1 cellular context compared by ENCODE assay signal in the genomic region with DNA sequence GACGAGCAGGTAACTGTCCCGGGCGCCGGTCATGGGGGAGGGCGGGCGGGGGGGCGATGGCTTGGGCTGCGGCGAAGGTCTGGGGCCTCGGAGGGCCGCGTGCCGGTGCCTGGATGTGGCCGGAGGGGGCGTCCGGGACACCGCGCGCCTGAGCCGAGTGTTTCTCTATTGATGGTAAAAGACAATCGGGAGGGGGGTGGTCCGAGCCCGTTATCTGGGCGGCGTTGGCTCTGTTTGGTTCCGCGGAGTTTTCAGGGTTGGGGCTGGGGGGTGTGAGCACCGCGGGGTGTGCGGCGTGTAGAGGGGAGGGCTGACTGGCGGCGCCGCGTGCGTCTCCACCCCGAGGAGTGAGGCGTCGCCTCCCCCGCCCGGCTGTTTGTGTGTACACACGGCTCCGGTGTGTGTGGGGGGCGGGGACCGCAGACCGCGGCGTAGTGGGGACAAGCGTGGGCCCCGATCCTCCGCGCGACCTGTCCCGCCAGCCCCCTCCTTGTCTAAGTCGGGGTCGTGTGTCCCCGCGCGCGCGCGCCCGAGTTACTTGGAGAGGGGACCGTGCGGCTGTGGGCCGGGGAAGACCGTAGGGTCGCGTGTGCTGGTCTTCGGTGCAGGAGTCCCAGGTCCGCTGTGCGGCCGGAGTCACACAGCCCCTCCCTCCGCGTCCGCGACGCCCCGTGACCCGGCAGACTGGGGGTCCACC.
TF ChIP-seq lines count a peak whose summit lies in the region.

No MANE protein-coding gene starts in this region.

TF ChIP-seq in K562, 482 proteins besides CTCF, POLR2A, EP300 and RAD21 (continued from another document and continues in another):
- TF ChIP-seq, protein P1, sequence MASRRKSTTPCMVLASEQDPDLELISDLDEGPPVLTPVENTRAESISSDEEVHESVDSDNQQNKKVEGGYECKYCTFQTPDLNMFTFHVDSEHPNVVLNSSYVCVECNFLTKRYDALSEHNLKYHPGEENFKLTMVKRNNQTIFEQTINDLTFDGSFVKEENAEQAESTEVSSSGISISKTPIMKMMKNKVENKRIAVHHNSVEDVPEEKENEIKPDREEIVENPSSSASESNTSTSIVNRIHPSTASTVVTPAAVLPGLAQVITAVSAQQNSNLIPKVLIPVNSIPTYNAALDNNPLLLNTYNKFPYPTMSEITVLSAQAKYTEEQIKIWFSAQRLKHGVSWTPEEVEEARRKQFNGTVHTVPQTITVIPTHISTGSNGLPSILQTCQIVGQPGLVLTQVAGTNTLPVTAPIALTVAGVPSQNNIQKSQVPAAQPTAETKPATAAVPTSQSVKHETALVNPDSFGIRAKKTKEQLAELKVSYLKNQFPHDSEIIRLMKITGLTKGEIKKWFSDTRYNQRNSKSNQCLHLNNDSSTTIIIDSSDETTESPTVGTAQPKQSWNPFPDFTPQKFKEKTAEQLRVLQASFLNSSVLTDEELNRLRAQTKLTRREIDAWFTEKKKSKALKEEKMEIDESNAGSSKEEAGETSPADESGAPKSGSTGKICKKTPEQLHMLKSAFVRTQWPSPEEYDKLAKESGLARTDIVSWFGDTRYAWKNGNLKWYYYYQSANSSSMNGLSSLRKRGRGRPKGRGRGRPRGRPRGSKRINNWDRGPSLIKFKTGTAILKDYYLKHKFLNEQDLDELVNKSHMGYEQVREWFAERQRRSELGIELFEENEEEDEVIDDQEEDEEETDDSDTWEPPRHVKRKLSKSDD (conservative IDR thresholded peaks at IDR 0.05; ENCODE audit: low read length): no peak
- TF ChIP-seq TCF7L2 (IDR thresholded peaks at IDR 0.05; ENCODE audit: low read depth, low read length): no peak
- TF ChIP-seq BMI1 (IDR thresholded peaks at IDR 0.05; ENCODE audit: low read length): no peak
- TF ChIP-seq, protein P2, sequence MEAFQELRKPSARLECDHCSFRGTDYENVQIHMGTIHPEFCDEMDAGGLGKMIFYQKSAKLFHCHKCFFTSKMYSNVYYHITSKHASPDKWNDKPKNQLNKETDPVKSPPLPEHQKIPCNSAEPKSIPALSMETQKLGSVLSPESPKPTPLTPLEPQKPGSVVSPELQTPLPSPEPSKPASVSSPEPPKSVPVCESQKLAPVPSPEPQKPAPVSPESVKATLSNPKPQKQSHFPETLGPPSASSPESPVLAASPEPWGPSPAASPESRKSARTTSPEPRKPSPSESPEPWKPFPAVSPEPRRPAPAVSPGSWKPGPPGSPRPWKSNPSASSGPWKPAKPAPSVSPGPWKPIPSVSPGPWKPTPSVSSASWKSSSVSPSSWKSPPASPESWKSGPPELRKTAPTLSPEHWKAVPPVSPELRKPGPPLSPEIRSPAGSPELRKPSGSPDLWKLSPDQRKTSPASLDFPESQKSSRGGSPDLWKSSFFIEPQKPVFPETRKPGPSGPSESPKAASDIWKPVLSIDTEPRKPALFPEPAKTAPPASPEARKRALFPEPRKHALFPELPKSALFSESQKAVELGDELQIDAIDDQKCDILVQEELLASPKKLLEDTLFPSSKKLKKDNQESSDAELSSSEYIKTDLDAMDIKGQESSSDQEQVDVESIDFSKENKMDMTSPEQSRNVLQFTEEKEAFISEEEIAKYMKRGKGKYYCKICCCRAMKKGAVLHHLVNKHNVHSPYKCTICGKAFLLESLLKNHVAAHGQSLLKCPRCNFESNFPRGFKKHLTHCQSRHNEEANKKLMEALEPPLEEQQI (IDR thresholded peaks at IDR 0.05): no peak
- TF ChIP-seq PHB2 (IDR thresholded peaks at IDR 0.05; ENCODE audit: low read depth): no peak
- no peak for TF ChIP-seq ATF7 (IDR thresholded peaks at IDR 0.05)
- no peak for TF ChIP-seq NEUROD1 (IDR thresholded peaks at IDR 0.05; ENCODE audit: borderline replicate concordance, low read depth, low read length, partially characterized antibody)
- TF ChIP-seq, protein P3, sequence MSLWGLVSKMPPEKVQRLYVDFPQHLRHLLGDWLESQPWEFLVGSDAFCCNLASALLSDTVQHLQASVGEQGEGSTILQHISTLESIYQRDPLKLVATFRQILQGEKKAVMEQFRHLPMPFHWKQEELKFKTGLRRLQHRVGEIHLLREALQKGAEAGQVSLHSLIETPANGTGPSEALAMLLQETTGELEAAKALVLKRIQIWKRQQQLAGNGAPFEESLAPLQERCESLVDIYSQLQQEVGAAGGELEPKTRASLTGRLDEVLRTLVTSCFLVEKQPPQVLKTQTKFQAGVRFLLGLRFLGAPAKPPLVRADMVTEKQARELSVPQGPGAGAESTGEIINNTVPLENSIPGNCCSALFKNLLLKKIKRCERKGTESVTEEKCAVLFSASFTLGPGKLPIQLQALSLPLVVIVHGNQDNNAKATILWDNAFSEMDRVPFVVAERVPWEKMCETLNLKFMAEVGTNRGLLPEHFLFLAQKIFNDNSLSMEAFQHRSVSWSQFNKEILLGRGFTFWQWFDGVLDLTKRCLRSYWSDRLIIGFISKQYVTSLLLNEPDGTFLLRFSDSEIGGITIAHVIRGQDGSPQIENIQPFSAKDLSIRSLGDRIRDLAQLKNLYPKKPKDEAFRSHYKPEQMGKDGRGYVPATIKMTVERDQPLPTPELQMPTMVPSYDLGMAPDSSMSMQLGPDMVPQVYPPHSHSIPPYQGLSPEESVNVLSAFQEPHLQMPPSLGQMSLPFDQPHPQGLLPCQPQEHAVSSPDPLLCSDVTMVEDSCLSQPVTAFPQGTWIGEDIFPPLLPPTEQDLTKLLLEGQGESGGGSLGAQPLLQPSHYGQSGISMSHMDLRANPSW (CRISPR knock-in tag; IDR thresholded peaks at IDR 0.05): no peak
- no peak for TF ChIP-seq PTRF (tag; IDR thresholded peaks at IDR 0.05)
- TF ChIP-seq, protein P4, sequence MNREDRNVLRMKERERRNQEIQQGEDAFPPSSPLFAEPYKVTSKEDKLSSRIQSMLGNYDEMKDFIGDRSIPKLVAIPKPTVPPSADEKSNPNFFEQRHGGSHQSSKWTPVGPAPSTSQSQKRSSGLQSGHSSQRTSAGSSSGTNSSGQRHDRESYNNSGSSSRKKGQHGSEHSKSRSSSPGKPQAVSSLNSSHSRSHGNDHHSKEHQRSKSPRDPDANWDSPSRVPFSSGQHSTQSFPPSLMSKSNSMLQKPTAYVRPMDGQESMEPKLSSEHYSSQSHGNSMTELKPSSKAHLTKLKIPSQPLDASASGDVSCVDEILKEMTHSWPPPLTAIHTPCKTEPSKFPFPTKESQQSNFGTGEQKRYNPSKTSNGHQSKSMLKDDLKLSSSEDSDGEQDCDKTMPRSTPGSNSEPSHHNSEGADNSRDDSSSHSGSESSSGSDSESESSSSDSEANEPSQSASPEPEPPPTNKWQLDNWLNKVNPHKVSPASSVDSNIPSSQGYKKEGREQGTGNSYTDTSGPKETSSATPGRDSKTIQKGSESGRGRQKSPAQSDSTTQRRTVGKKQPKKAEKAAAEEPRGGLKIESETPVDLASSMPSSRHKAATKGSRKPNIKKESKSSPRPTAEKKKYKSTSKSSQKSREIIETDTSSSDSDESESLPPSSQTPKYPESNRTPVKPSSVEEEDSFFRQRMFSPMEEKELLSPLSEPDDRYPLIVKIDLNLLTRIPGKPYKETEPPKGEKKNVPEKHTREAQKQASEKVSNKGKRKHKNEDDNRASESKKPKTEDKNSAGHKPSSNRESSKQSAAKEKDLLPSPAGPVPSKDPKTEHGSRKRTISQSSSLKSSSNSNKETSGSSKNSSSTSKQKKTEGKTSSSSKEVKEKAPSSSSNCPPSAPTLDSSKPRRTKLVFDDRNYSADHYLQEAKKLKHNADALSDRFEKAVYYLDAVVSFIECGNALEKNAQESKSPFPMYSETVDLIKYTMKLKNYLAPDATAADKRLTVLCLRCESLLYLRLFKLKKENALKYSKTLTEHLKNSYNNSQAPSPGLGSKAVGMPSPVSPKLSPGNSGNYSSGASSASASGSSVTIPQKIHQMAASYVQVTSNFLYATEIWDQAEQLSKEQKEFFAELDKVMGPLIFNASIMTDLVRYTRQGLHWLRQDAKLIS (CRISPR knock-in tag; IDR thresholded peaks at IDR 0.05): 0 out of 2 replicates have a peak, but pooled peaks have one; percentile 29
- TF ChIP-seq POLR2G (IDR thresholded peaks at IDR 0.05; ENCODE audit: low read depth, low read length): peak; percentile 71; the same call in 1 of the 2 replicates
- 0 out of 2 replicates have a peak, but pooled peaks have one; percentile 31 for TF ChIP-seq PHF8 (IDR thresholded peaks at IDR 0.05; ENCODE audit: borderline replicate concordance, low read length)
- TF ChIP-seq MCM5 (IDR thresholded peaks at IDR 0.05; ENCODE audit: low read depth): no peak
- no peak for TF ChIP-seq ETV5 (CRISPR knock-in tag; IDR thresholded peaks at IDR 0.05; ENCODE audit: low read depth)
- TF ChIP-seq ZNF431 (CRISPR knock-in tag; IDR thresholded peaks at IDR 0.05): 0 out of 2 replicates have a peak, but pooled peaks have one; percentile 28
- no peak for TF ChIP-seq SAFB2 (IDR thresholded peaks at IDR 0.05; ENCODE audit: borderline replicate concordance, low read depth, low read length, severe bottlenecking)
- TF ChIP-seq ZNF785 (CRISPR knock-in tag; IDR thresholded peaks at IDR 0.05): no peak
- TF ChIP-seq GATAD2A (IDR thresholded peaks at IDR 0.05): no peak
- TF ChIP-seq BCOR (IDR thresholded peaks at IDR 0.05): 0 out of 2 replicates have a peak, but pooled peaks have one; percentile 15
- TF ChIP-seq CEBPB (tag; IDR thresholded peaks at IDR 0.05): no peak
- TF ChIP-seq, protein P5, sequence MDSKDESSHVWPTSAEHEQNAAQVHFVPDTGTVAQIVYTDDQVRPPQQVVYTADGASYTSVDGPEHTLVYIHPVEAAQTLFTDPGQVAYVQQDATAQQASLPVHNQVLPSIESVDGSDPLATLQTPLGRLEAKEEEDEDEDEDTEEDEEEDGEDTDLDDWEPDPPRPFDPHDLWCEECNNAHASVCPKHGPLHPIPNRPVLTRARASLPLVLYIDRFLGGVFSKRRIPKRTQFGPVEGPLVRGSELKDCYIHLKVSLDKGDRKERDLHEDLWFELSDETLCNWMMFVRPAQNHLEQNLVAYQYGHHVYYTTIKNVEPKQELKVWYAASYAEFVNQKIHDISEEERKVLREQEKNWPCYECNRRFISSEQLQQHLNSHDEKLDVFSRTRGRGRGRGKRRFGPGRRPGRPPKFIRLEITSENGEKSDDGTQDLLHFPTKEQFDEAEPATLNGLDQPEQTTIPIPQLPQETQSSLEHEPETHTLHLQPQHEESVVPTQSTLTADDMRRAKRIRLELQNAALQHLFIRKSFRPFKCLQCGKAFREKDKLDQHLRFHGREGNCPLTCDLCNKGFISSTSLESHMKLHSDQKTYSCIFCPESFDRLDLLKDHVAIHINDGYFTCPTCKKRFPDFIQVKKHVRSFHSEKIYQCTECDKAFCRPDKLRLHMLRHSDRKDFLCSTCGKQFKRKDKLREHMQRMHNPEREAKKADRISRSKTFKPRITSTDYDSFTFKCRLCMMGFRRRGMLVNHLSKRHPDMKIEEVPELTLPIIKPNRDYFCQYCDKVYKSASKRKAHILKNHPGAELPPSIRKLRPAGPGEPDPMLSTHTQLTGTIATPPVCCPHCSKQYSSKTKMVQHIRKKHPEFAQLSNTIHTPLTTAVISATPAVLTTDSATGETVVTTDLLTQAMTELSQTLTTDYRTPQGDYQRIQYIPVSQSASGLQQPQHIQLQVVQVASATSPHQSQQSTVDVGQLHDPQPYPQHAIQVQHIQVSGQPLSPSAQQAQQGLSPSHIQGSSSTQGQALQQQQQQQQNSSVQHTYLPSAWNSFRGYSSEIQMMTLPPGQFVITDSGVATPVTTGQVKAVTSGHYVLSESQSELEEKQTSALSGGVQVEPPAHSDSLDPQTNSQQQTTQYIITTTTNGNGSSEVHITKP (IDR thresholded peaks at IDR 0.05; ENCODE audit: partially characterized antibody): peak; percentile 55
- TF ChIP-seq ZNF253 (CRISPR knock-in tag; conservative IDR thresholded peaks at IDR 0.05): no peak
- peak; percentile 45 for TF ChIP-seq PCBP1 (IDR thresholded peaks at IDR 0.05; ENCODE audit: low read depth, low read length, poor library complexity, severe bottlenecking)
- TF ChIP-seq YY1 (IDR thresholded peaks at IDR 0.05; ENCODE audit: borderline replicate concordance in 1 of 3, control insufficient read depth in 1 of 3, extremely low read depth in 1 of 3, insufficient read depth in 3 of 3, insufficient read length in 1 of 3, insufficient replicate concordance in 2 of 3, low read depth in 1 of 3, low read length in 2 of 3): no peak
- no peak for TF ChIP-seq NFYB (IDR thresholded peaks at IDR 0.05; ENCODE audit: extremely low read depth, insufficient read length)
- TF ChIP-seq, protein P6, sequence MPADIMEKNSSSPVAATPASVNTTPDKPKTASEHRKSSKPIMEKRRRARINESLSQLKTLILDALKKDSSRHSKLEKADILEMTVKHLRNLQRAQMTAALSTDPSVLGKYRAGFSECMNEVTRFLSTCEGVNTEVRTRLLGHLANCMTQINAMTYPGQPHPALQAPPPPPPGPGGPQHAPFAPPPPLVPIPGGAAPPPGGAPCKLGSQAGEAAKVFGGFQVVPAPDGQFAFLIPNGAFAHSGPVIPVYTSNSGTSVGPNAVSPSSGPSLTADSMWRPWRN (IDR thresholded peaks at IDR 0.05; ENCODE audit: low read depth): peak; percentile 86
- no peak for TF ChIP-seq HDAC6 (IDR thresholded peaks at IDR 0.05; ENCODE audit: low read depth, low read length)
- no peak for TF ChIP-seq JUND (IDR thresholded peaks at IDR 0.05; ENCODE audit: borderline replicate concordance, low read depth, low read length)
- TF ChIP-seq JUND (tag; IDR thresholded peaks at IDR 0.05; ENCODE audit: borderline replicate concordance, low read depth, low read length): no peak
- TF ChIP-seq, protein P7, sequence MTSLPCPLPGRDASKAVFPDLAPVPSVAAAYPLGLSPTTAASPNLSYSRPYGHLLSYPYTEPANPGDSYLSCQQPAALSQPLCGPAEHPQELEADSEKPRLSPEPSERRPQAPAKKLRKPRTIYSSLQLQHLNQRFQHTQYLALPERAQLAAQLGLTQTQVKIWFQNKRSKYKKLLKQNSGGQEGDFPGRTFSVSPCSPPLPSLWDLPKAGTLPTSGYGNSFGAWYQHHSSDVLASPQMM (CRISPR knock-in tag; IDR thresholded peaks at IDR 0.05): no peak
- no peak for TF ChIP-seq ZNF436 (CRISPR knock-in tag; IDR thresholded peaks at IDR 0.05)
- no peak for TF ChIP-seq MCM2 (IDR thresholded peaks at IDR 0.05; ENCODE audit: low read depth)
- TF ChIP-seq, protein P8, sequence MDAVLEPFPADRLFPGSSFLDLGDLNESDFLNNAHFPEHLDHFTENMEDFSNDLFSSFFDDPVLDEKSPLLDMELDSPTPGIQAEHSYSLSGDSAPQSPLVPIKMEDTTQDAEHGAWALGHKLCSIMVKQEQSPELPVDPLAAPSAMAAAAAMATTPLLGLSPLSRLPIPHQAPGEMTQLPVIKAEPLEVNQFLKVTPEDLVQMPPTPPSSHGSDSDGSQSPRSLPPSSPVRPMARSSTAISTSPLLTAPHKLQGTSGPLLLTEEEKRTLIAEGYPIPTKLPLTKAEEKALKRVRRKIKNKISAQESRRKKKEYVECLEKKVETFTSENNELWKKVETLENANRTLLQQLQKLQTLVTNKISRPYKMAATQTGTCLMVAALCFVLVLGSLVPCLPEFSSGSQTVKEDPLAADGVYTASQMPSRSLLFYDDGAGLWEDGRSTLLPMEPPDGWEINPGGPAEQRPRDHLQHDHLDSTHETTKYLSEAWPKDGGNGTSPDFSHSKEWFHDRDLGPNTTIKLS (IDR thresholded peaks at IDR 0.05; ENCODE audit: borderline replicate concordance, low read depth): no peak
- peak; percentile 42; the same call in 1 of the 2 replicates for TF ChIP-seq PHF21A (IDR thresholded peaks at IDR 0.05; ENCODE audit: borderline replicate concordance, low read depth)
- TF ChIP-seq, protein P9, sequence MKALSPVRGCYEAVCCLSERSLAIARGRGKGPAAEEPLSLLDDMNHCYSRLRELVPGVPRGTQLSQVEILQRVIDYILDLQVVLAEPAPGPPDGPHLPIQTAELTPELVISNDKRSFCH (CRISPR knock-in tag; IDR thresholded peaks at IDR 0.05): no peak
- TF ChIP-seq, protein P9 (tag; IDR thresholded peaks at IDR 0.05): no peak
- TF ChIP-seq MYC (IDR thresholded peaks at IDR 0.05; ENCODE audit: low read depth, low read length): peak; percentile 63; the same call in 1 of the 2 replicates
- TF ChIP-seq MYC (CRISPR knock-in tag; IDR thresholded peaks at IDR 0.05; ENCODE audit: borderline replicate concordance, low read depth): no peak
- no peak for TF ChIP-seq ZNF57 (CRISPR knock-in tag; IDR thresholded peaks at IDR 0.05)
- no peak for TF ChIP-seq RFX7 (CRISPR knock-in tag; IDR thresholded peaks at IDR 0.05)
